Comparison of ENCODE assay signal across 8 cellular contexts in genomic region chr18:76524900-76525698, GRCh38. TPM values are rescaled to one million over a fixed set of nuclear protein-coding genes. Genes with fewer than 3 reads are reported as not detected.
DNase-seq lines count a peak whose midpoint lies in the region; ATAC-seq and TF ChIP-seq lines count a peak whose summit lies in the region.

No MANE protein-coding gene starts in this region.

- no peaks in the 10 kb centered on the region for H4K20me1 ChIP-seq in neural progenitor cell (ENCODE audit: low read depth)

- H3F3A ChIP-seq in neural progenitor cell (ENCODE audit: low read depth), result no peaks in the 10 kb centered on the region

- intact Hi-C loops in activated naive CD4-positive, alpha-beta T cell treated with anti-CD3 and anti-CD28 coated beads for 36 hours (cut with micrococcal nuclease), result no loop called here

- H3K4me1 Mint-ChIP-seq in neural progenitor cell, result peaks cover 66% of the 10 kb centered on the region
- peaks cover 10% of the 10 kb centered on the region for H3K4me1 Mint-ChIP-seq in activated naive CD4-positive, alpha-beta T cell treated with anti-CD3 and anti-CD28 coated beads for 36 hours (ENCODE audit: low read depth)

- peak overlapping the region; percentile 91 for H3K4me3 Mint-ChIP-seq in neural progenitor cell
- H3K4me3 Mint-ChIP-seq in activated naive CD4-positive, alpha-beta T cell treated with anti-CD3 and anti-CD28 coated beads for 36 hours, result no peak overlapping the region

- H3K79me2 ChIP-seq in neural progenitor cell (ENCODE audit: low read depth), result no peaks in the 10 kb centered on the region

- peaks cover 3% of the 10 kb centered on the region for H3K27me3 Mint-ChIP-seq in neural progenitor cell (ENCODE audit: insufficient read depth, low read depth)
- peaks cover 22% of the 10 kb centered on the region for H3K27me3 Mint-ChIP-seq in activated naive CD4-positive, alpha-beta T cell treated with anti-CD3 and anti-CD28 coated beads for 36 hours (ENCODE audit: low read depth)

- H3K4me1 ChIP-seq in RWPE2 (ENCODE audit: insufficient read depth, poor library complexity, severe bottlenecking) (peaks cover 4% of the 10 kb centered on the region), neural progenitor cell (peaks cover 46% of the 10 kb centered on the region)

- ATAC-seq in HG03342 (IDR thresholded peaks at IDR 0.05; ENCODE audit: unreplicated experiment), result peak; percentile 38
- peak; percentile 80 for ATAC-seq in RWPE2 (ENCODE audit: low read depth)
- no peak for ATAC-seq in HG03378 (IDR thresholded peaks at IDR 0.05; ENCODE audit: unreplicated experiment)

- peak overlapping the region; percentile 41 for H3K4me3 ChIP-seq in AG04449 (ENCODE audit: low read depth, low read length)
- peak overlapping the region; percentile 35 for H3K4me3 ChIP-seq in RWPE2 (ENCODE audit: severe bottlenecking)
- peak overlapping the region; percentile 65 for H3K4me3 ChIP-seq in fibroblast of mammary gland (ENCODE audit: control insufficient read depth, low read depth, low read length)
- H3K4me3 ChIP-seq in neural progenitor cell, result peak overlapping the region; percentile 3

- no peaks in the 10 kb centered on the region for H3K9me3 ChIP-seq in RWPE2 (ENCODE audit: severe bottlenecking)
- no peaks in the 10 kb centered on the region for H3K9me3 ChIP-seq in neural progenitor cell (ENCODE audit: low read depth)

- DNase-seq in AG04449 (ENCODE audit: low read depth, low spot score) (no peak), RWPE2 (ENCODE audit: low spot score) (no peak), fibroblast of mammary gland (ENCODE audit: low read depth) (peak; percentile 66), neural progenitor cell (ENCODE audit: low spot score) (peak; percentile 71), mesenteric fat pad (ENCODE audit: low spot score) (no peak)
- no peak for DNase-seq in activated naive CD4-positive, alpha-beta T cell treated with anti-CD3 and anti-CD28 coated beads for 36 hours

- no peaks in the 10 kb centered on the region for H3K36me3 Mint-ChIP-seq in neural progenitor cell
- no peaks in the 10 kb centered on the region for H3K36me3 Mint-ChIP-seq in activated naive CD4-positive, alpha-beta T cell treated with anti-CD3 and anti-CD28 coated beads for 36 hours (ENCODE audit: low read depth)

- no peaks in the 10 kb centered on the region for H3K36me3 ChIP-seq in RWPE2 (ENCODE audit: low read depth)
- no peaks in the 10 kb centered on the region for H3K36me3 ChIP-seq in neural progenitor cell

- H2AFZ ChIP-seq in neural progenitor cell (replicated peaks), result peak overlapping the region; percentile 89

- CTCF ChIA-PET in AG04449 (lab: Yijun Ruan, JAX), result interaction anchor here (0.7 kb wide), 1 partner anchor 10 kb away, joined by 3 read pairs; no protein-coding TSS in a partner anchor
- CTCF ChIA-PET in activated naive CD4-positive, alpha-beta T cell treated with anti-CD3 and anti-CD28 coated beads for 36 hours (lab: Charles Lee), result no interaction called here

- H3K27ac ChIP-seq in RWPE2 (ENCODE audit: poor library complexity, severe bottlenecking) (no peak overlapping the region), neural progenitor cell (no peak overlapping the region)

- no peak overlapping the region for H3K9ac ChIP-seq in neural progenitor cell

- H3K27me3 ChIP-seq in RWPE2 (ENCODE audit: insufficient read depth, poor library complexity, severe bottlenecking) (no peaks in the 10 kb centered on the region), neural progenitor cell (peaks cover 3% of the 10 kb centered on the region)

- TF ChIP-seq CTCF in AG04449 (IDR thresholded peaks at IDR 0.05; ENCODE audit: insufficient read depth, low read length, missing control alignments) (no peak), RWPE2 (IDR thresholded peaks at IDR 0.05; ENCODE audit: poor library complexity, severe bottlenecking) (no peak), fibroblast of mammary gland (conservative IDR thresholded peaks at IDR 0.05; ENCODE audit: control insufficient read depth, insufficient read depth, low read depth, low read length) (no peak), neural progenitor cell (IDR thresholded peaks at IDR 0.05) (no peak)

- peak overlapping the region; percentile 100 for H3K27ac Mint-ChIP-seq in neural progenitor cell
- H3K27ac Mint-ChIP-seq in activated naive CD4-positive, alpha-beta T cell treated with anti-CD3 and anti-CD28 coated beads for 36 hours, result no peak overlapping the region

- H3K9me3 Mint-ChIP-seq in neural progenitor cell, result no peaks in the 10 kb centered on the region
- no peaks in the 10 kb centered on the region for H3K9me3 Mint-ChIP-seq in activated naive CD4-positive, alpha-beta T cell treated with anti-CD3 and anti-CD28 coated beads for 36 hours

- H3K4me2 ChIP-seq in neural progenitor cell, result peak overlapping the region; percentile 65

- POLR2A ChIA-PET in AG04449 (lab: Yijun Ruan, JAX), result no interaction called here

RNA-seq across cellular contexts. Expression of gene ZNF516, which starts 30.1 kb away (rescaled TPM):
- total RNA-seq in neural progenitor cell (ENCODE audit: low replicate concordance) (45.5 and 83.3 TPM in 2 replicates), mesenteric fat pad (20.3 TPM)
- 1 to 10 TPM; 7.4 to 8.4 TPM for total RNA-seq in activated naive CD4-positive, alpha-beta T cell treated with anti-CD3 and anti-CD28 coated beads for 36 hours

Comparison
In these comparisons a context has a peak if more than half of its experiments do, and no peak if none do; other contexts are left out.
1. DNase-seq: peak in fibroblast of mammary gland (single experiment) and neural progenitor cell (single experiment); none in AG04449 (single experiment), RWPE2 (single experiment), activated naive CD4-positive, alpha-beta T cell treated with anti-CD3 and anti-CD28 coated beads for 36 hours (single experiment) and mesenteric fat pad (single experiment).
2. H3K4me3 ChIP-seq: peak in every context shown above with its lines; median percentile 65 in fibroblast of mammary gland; 41 in AG04449; 35 in RWPE2; 3 in neural progenitor cell.